ENCODE assay signal across 27 cellular contexts in genomic region chr11:123221611-123222010, GRCh38.
"Had no signal": no experiment of that assay in that cellular context is flagged by ENCODE, and none has a peak within 500 bp of the region (broad histone marks: within the 10 kb centered on the region; RNA-seq: fewer than 3 reads in every experiment).

No MANE protein-coding gene starts in this region.

- H3K4me1 Mint-ChIP-seq: activated CD8-positive, alpha-beta memory T cell treated with anti-CD3 and anti-CD28 coated beads, Interleukin-2, amount 10 ng/mL, durations not matched to agents 7 days and 5 days; activated naive CD4-positive, alpha-beta T cell treated with anti-CD3 and anti-CD28 coated beads, Interleukin-2, amount 50 U/mL, for 24 hours; activated naive CD8-positive, alpha-beta T cell treated with anti-CD3 and anti-CD28 coated beads, Interleukin-2, amount 50 U/mL, for 24 hours; stimulated activated memory B cell treated with anti-CD40 and anti-IgM and Interleukin-4, amounts not matched to agents 10 μg/mL and 1 μg/mL and 100 μg/mL, for 72 hours; stimulated activated naive CD8-positive, alpha-beta T cell treated with anti-CD3 and anti-CD28 coated beads, Interleukin-15, amount 100 ng/mL, for 72 hours had no signal

- H3K27ac Mint-ChIP-seq: activated CD8-positive, alpha-beta memory T cell treated with anti-CD3 and anti-CD28 coated beads, Interleukin-2, amount 10 ng/mL, durations not matched to agents 7 days and 5 days; activated CD8-positive, alpha-beta T cell treated with anti-CD3 and anti-CD28 coated beads, Interleukin-2, amount 10 ng/mL, durations not matched to agents 7 days and 5 days; activated naive CD4-positive, alpha-beta T cell treated with anti-CD3 and anti-CD28 coated beads, Interleukin-2, amount 50 U/mL, for 24 hours; activated naive CD8-positive, alpha-beta T cell treated with anti-CD3 and anti-CD28 coated beads, Interleukin-2, amount 50 U/mL, for 24 hours; activated T-helper 2 cell treated with anti-CD3 and anti-CD28 coated beads, Interferon-gamma antibody, Interleukin-2, Interleukin-4, amounts not matched to agents 10 μg/mL and 5 μg/mL and 100 μg/mL, durations not matched to agents 14 hours and 24 hours and 36 hours; stimulated activated memory B cell treated with anti-CD40 and anti-IgM and Interleukin-4, amounts not matched to agents 10 μg/mL and 1 μg/mL and 100 μg/mL, for 72 hours; stimulated activated naive CD8-positive, alpha-beta T cell treated with anti-CD3 and anti-CD28 coated beads, Interleukin-15, amount 100 ng/mL, for 72 hours; WTC11 had no signal

- FAIRE-seq: colon had no signal

- H3K36me3 Mint-ChIP-seq: WTC11 had no signal

- H3K4me3 Mint-ChIP-seq: activated CD8-positive, alpha-beta memory T cell treated with anti-CD3 and anti-CD28 coated beads, Interleukin-2, amount 10 ng/mL, durations not matched to agents 7 days and 5 days; activated CD8-positive, alpha-beta T cell treated with anti-CD3 and anti-CD28 coated beads, Interleukin-2, amount 10 ng/mL, durations not matched to agents 7 days and 5 days; activated naive CD4-positive, alpha-beta T cell treated with anti-CD3 and anti-CD28 coated beads, Interleukin-2, amount 50 U/mL, for 24 hours; activated naive CD8-positive, alpha-beta T cell treated with anti-CD3 and anti-CD28 coated beads, Interleukin-2, amount 50 U/mL, for 24 hours; nephron; stimulated activated memory B cell treated with anti-CD40 and anti-IgM and Interleukin-4, amounts not matched to agents 10 μg/mL and 1 μg/mL and 100 μg/mL, for 72 hours; stimulated activated naive CD8-positive, alpha-beta T cell treated with anti-CD3 and anti-CD28 coated beads, Interleukin-15, amount 100 ng/mL, for 72 hours; WTC11 had no signal

- H3K27me3 ChIP-seq: right lobe of liver, testis, uterus had no signal

- H3K4me3 ChIP-seq: heart left ventricle, lung, right lobe of liver, skin epidermis, testis, uterus had no signal

- ATAC-seq: activated CD8-positive, alpha-beta memory T cell treated with anti-CD3 and anti-CD28 coated beads, Interleukin-2, amount 10 ng/mL, durations not matched to agents 7 days and 5 days; activated CD8-positive, alpha-beta T cell treated with anti-CD3 and anti-CD28 coated beads, Interleukin-2, amount 10 ng/mL, durations not matched to agents 7 days and 5 days; activated naive CD8-positive, alpha-beta T cell treated with anti-CD3 and anti-CD28 coated beads, Interleukin-2, amount 50 U/mL, for 24 hours; heart left ventricle; left lobe of liver; right lobe of liver; stimulated activated memory B cell treated with anti-CD40 and anti-IgM and Interleukin-4, amounts not matched to agents 10 μg/mL and 1 μg/mL and 100 μg/mL, for 72 hours; stimulated activated naive CD8-positive, alpha-beta T cell treated with anti-CD3 and anti-CD28 coated beads, Interleukin-15, amount 100 ng/mL, for 72 hours; WTC11 had no signal

- H3K9me3 ChIP-seq: right lobe of liver, testis had no signal

- H3K27ac ChIP-seq: heart left ventricle, right lobe of liver, skin epidermis, testis, uterus had no signal

- H3K4me1 ChIP-seq: heart left ventricle, right lobe of liver, testis, uterus had no signal

- DNase-seq: activated CD4-positive, alpha-beta T cell treated with anti-CD3 and anti-CD28 coated beads for 1 hour; activated CD4-positive, alpha-beta T cell treated with anti-CD3 and anti-CD28 coated beads, Interleukin-2, amount 50 U/mL, for 1 hour; activated CD8-positive, alpha-beta memory T cell treated with anti-CD3 and anti-CD28 coated beads, Interleukin-2, amount 10 ng/mL, durations not matched to agents 7 days and 5 days; activated CD8-positive, alpha-beta T cell treated with anti-CD3 and anti-CD28 coated beads, Interleukin-2, amount 10 ng/mL, durations not matched to agents 7 days and 5 days; activated naive CD8-positive, alpha-beta T cell treated with anti-CD3 and anti-CD28 coated beads, Interleukin-2, amount 50 U/mL, for 24 hours; activated T-cell treated with anti-CD3 and anti-CD28 coated beads, Interleukin-2, amount 50 U/mL, for 48 hours; dermis blood vessel endothelial cell; effector CD8-positive, alpha-beta T cell; heart left ventricle; mesendoderm; right lobe of liver; stimulated activated CD4-positive, alpha-beta T cell treated with anti-CD3 and anti-CD28 coated beads, Interleukin-12 subunit alpha, Interleukin-12 subunit beta, amount 100 ng/mL, for 4 hours; stimulated activated CD4-positive, alpha-beta T cell treated with anti-CD3 and anti-CD28 coated beads, Interleukin-4, amount 100 ng/mL, for 24 hours; stimulated activated CD8-positive, alpha-beta memory T cell treated with anti-CD3 and anti-CD28 coated beads, Interleukin-4, amount 100 ng/mL, for 48 hours; stimulated activated naive CD8-positive, alpha-beta T cell treated with anti-CD3 and anti-CD28 coated beads, Interleukin-15, amount 100 ng/mL, for 72 hours; T-helper 9 cell; testis; uterus had no signal

- H3K36me3 ChIP-seq: heart left ventricle, right lobe of liver, uterus had no signal
